Comparison of ENCODE assay signal across 24 cellular contexts in the genomic region with DNA sequence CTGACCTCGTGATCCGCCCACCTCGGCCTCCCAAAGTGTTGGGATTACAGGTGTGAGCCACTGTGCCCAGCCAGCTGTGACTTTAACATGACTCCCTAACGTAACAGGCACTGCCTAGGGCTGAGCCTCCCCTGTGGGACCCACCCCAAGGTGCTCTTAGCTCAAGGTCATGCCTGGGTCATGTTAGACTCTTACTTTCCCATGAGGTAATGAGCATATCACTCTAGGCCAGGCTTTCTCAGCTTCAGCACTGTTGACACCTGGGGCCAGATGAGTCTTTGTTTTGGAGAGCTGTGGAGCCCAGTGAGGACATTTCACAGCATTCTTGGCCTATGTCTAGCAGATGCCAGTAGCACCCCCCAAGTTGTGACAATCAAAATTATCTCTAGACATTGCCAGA. TPM values are rescaled to one million over a fixed set of nuclear protein-coding genes. Genes with fewer than 3 reads are reported as not detected.
"Had no signal": no experiment of that assay in that cellular context is flagged by ENCODE, and none has a peak within 500 bp of the region (broad histone marks: within the 10 kb centered on the region; RNA-seq: fewer than 3 reads in every experiment).

No MANE protein-coding gene starts in this region.

- DNase-seq: activated B cell treated with CpG ODN at 0.5 μM for 24 hours; activated CD4-positive, alpha-beta T cell treated with anti-CD3 and anti-CD28 coated beads, Interleukin-2, amount 50 U/mL, for 4 hours; activated CD8-positive, alpha-beta memory T cell treated with anti-CD3 and anti-CD28 coated beads, Interleukin-2, amount 50 U/mL, for 4 hours; activated effector memory CD4-positive, alpha-beta T cell treated with Interleukin-2 at 50 U/mL for 16 hours; activated naive CD4-positive, alpha-beta T cell; amygdala; Kasumi-1; NCI-H1105 treated with DMSO at 0.1 percent for 48 hours; NCI-H1436 treated with DMSO at 0.1 percent for 48 hours; NCI-H187; NCI-H2081; NCI-H510A treated with DMSO at 0.1 percent for 48 hours; NCI-H69; PC-3; SHP77 treated with DMSO at 0.1 percent for 48 hours; T-helper 9 cell had no signal

- H3K4me3 Mint-ChIP-seq: activated B cell treated with CpG ODN at 0.5 μM for 24 hours; activated naive CD4-positive, alpha-beta T cell treated with anti-CD3 and anti-CD28 coated beads, Interleukin-2, amount 50 U/mL, for 24 hours; activated T-helper 1 cell treated with anti-CD3 and anti-CD28 coated beads, Interleukin-12 subunit alpha, Interleukin-12 subunit beta, Interleukin-2, Interleukin-4 antibody, amounts not matched to agents 30 ng/mL and 10 ng/mL and 1 ng/mL, durations not matched to agents 14 hours and 24 hours and 36 hours; brain; central memory CD8-positive, alpha-beta T cell; T-helper 1 cell treated with Interleukin-12 subunit alpha and Interleukin-12 subunit beta and Interleukin-4 antibody, amounts not matched to agents 30 μg/mL and 1 μg/mL, for 36 hours had no signal

- H3K27ac Mint-ChIP-seq: activated B cell treated with CpG ODN at 0.5 μM for 24 hours had no signal

- FAIRE-seq: astrocyte, RCC 7860, TTC549 had no signal

- H3K9me3 Mint-ChIP-seq: activated B cell treated with CpG ODN at 0.5 μM for 24 hours; activated naive CD4-positive, alpha-beta T cell treated with anti-CD3 and anti-CD28 coated beads, Interleukin-2, amount 50 U/mL, for 24 hours; activated T-helper 1 cell treated with anti-CD3 and anti-CD28 coated beads, Interleukin-12 subunit alpha, Interleukin-12 subunit beta, Interleukin-2, Interleukin-4 antibody, amounts not matched to agents 30 ng/mL and 10 ng/mL and 1 ng/mL, durations not matched to agents 14 hours and 24 hours and 36 hours; brain; central memory CD8-positive, alpha-beta T cell; T-helper 1 cell treated with Interleukin-12 subunit alpha and Interleukin-12 subunit beta and Interleukin-4 antibody, amounts not matched to agents 30 μg/mL and 1 μg/mL, for 36 hours had no signal

- H3K27me3 Mint-ChIP-seq: activated B cell treated with CpG ODN at 0.5 μM for 24 hours; activated naive CD4-positive, alpha-beta T cell treated with anti-CD3 and anti-CD28 coated beads, Interleukin-2, amount 50 U/mL, for 24 hours; central memory CD8-positive, alpha-beta T cell had no signal

- ATAC-seq: PC-3 had no signal

RNA-seq across cellular contexts. Expression of a gene that starts 7.8 kb away (rescaled TPM):
- total RNA-seq: activated B cell treated with CpG ODN at 0.5 μM for 24 hours; activated T-helper 1 cell treated with anti-CD3 and anti-CD28 coated beads, Interleukin-12 subunit alpha, Interleukin-12 subunit beta, Interleukin-2, Interleukin-4 antibody, amounts not matched to agents 30 ng/mL and 10 ng/mL and 1 ng/mL, durations not matched to agents 14 hours and 24 hours and 36 hours; astrocyte; PC-3 had no signal
